Comparison of ENCODE assay signal across 13 cellular contexts in the genomic region with DNA sequence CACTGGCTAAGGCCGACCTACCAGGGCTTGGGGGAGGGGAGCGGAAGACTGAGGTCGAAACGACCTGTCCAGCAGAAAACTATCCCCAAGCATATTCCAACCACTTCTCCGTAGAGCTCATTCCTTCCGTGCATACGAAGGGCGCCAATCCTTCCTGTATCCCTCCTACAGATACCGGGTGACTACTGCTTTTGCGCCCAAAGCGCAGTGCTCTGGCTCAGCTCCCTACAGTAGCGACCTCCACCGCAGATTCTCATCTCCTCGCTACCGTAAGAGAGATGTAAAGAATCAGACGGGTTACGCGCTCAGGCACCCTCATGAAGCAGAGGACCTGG. TPM values are rescaled to one million over a fixed set of nuclear protein-coding genes. Genes with fewer than 3 reads are reported as not detected.
DNase-seq lines count a peak whose midpoint lies in the region; ATAC-seq and TF ChIP-seq lines count a peak whose summit lies in the region.
"Had no signal": no experiment of that assay in that cellular context is flagged by ENCODE, and none has a peak within 500 bp of the region (broad histone marks: within the 10 kb centered on the region; RNA-seq: fewer than 3 reads in every experiment).

No MANE protein-coding gene starts in this region.

- H3K27ac Mint-ChIP-seq in stimulated activated naive CD8-positive, alpha-beta T cell treated with anti-CD3 and anti-CD28 coated beads, Interleukin-15, Interleukin-2, amounts not matched to agents 100 ng/mL and 50 ng/mL, for 24 hours, result no peak overlapping the region
- H3K27ac Mint-ChIP-seq in naive thymus-derived CD4-positive, alpha-beta T cell, result peak overlapping the region in 1 of 9 donors; percentile 15
- H3K27ac Mint-ChIP-seq in type B pancreatic cell, result peak overlapping the region; percentile 61
- H3K27ac Mint-ChIP-seq in CD4-positive, alpha-beta memory T cell, result peak overlapping the region in 1 of 7 donors; percentile 55

- H3K4me3 ChIP-seq in brain microvascular endothelial cell (ENCODE audit: low read depth, low read length), result peak overlapping the region; percentile 58
- H3K4me3 ChIP-seq in naive thymus-derived CD4-positive, alpha-beta T cell (ENCODE audit: low read length), result no peak overlapping the region
- no peak overlapping the region for H3K4me3 ChIP-seq in CD4-positive, alpha-beta memory T cell (ENCODE audit: low read length in 2 of 2)
- no peak overlapping the region for H3K4me3 ChIP-seq in suprapubic skin

- in situ Hi-C loops in brain microvascular endothelial cell (cut with HindIII; ENCODE audit: low pct_ligation_motif_present, low sequenced_read_pairs), result no loop called here

- no peak for TF ChIP-seq POLR2A in suprapubic skin (IDR thresholded peaks at IDR 0.05)

- intact Hi-C loops in naive thymus-derived CD4-positive, alpha-beta T cell (cut with micrococcal nuclease), result no loop called here
- intact Hi-C loops in posterior vena cava (cut with DNase I), result loop anchor here in 1 of 2 donors (5.0 kb wide), 1 partner anchor 238 kb away; no protein-coding TSS in a partner anchor
- intact Hi-C loops in CD4-positive, alpha-beta memory T cell (cut with micrococcal nuclease), result no loop called here

- peaks cover 11 to 13% of the 10 kb centered on the region in 2 donors for H3K4me1 ChIP-seq in naive thymus-derived CD4-positive, alpha-beta T cell (ENCODE audit: control insufficient read depth in 2 of 2, insufficient read depth in 2 of 2, low read length in 2 of 2)
- H3K4me1 ChIP-seq in CD4-positive, alpha-beta memory T cell (ENCODE audit: insufficient read depth, low read length), result peaks cover 19% of the 10 kb centered on the region
- peaks cover 66% of the 10 kb centered on the region for H3K4me1 ChIP-seq in suprapubic skin

- 90% methylated on average over 18 of the region's 18 CpGs for WGBS in suprapubic skin

- peaks cover 35% of the 10 kb centered on the region for H3K36me3 Mint-ChIP-seq in stimulated activated naive CD8-positive, alpha-beta T cell treated with anti-CD3 and anti-CD28 coated beads, Interleukin-15, Interleukin-2, amounts not matched to agents 100 ng/mL and 50 ng/mL, for 24 hours (ENCODE audit: low read depth)
- peaks cover 7 to 30% (median 16%) of the 10 kb centered on the region in 5 donors for H3K36me3 Mint-ChIP-seq in naive thymus-derived CD4-positive, alpha-beta T cell
- H3K36me3 Mint-ChIP-seq in type B pancreatic cell, result peaks cover 41% of the 10 kb centered on the region
- peaks cover 24 to 39% of the 10 kb centered on the region in 2 donors for H3K36me3 Mint-ChIP-seq in CD4-positive, alpha-beta memory T cell

- DNase-seq in stimulated activated naive CD8-positive, alpha-beta T cell treated with anti-CD3 and anti-CD28 coated beads, Interleukin-15, Interleukin-2, amounts not matched to agents 100 U/mL and 50 U/mL, for 24 hours, result no peak
- no peak for DNase-seq in brain microvascular endothelial cell
- no peak for DNase-seq in naive thymus-derived CD4-positive, alpha-beta T cell
- DNase-seq in type B pancreatic cell (ENCODE audit: extremely low spot score, unreplicated experiment), result no peak
- DNase-seq in posterior vena cava (ENCODE audit: low spot score), result no peak
- no peak for DNase-seq in CD4-positive, alpha-beta memory T cell
- no peak for DNase-seq in suprapubic skin (ENCODE audit: low spot score in 2 of 2)
- DNase-seq: activated CD4-positive, alpha-beta T cell treated with anti-CD3 and anti-CD28 coated beads for 1 hour; left lung; NCI-H1930; stimulated activated CD4-positive, alpha-beta T cell treated with anti-CD3 and anti-CD28 coated beads, Interleukin-2, amount 100 ng/mL, for 24 hours had no signal

- TF ChIP-seq EP300 in suprapubic skin (IDR thresholded peaks at IDR 0.05), result no peak

- H3K27me3 ChIP-seq in brain microvascular endothelial cell (replicated peaks), result no peaks in the 10 kb centered on the region
- no peaks in the 10 kb centered on the region for H3K27me3 ChIP-seq in naive thymus-derived CD4-positive, alpha-beta T cell (ENCODE audit: control insufficient read depth in 2 of 2, insufficient read depth in 2 of 2, low read length in 2 of 2)
- no peaks in the 10 kb centered on the region for H3K27me3 ChIP-seq in CD4-positive, alpha-beta memory T cell (ENCODE audit: insufficient read depth, low read length)
- no peaks in the 10 kb centered on the region for H3K27me3 ChIP-seq in suprapubic skin

- no peaks in the 10 kb centered on the region for H3K27me3 Mint-ChIP-seq in stimulated activated naive CD8-positive, alpha-beta T cell treated with anti-CD3 and anti-CD28 coated beads, Interleukin-15, Interleukin-2, amounts not matched to agents 100 ng/mL and 50 ng/mL, for 24 hours
- peaks cover 0 to 12% (median 0%) of the 10 kb centered on the region in 5 donors for H3K27me3 Mint-ChIP-seq in naive thymus-derived CD4-positive, alpha-beta T cell
- H3K27me3 Mint-ChIP-seq in type B pancreatic cell, result no peaks in the 10 kb centered on the region
- H3K27me3 Mint-ChIP-seq in CD4-positive, alpha-beta memory T cell, result no peaks in the 10 kb centered on the region

- peaks cover 45% of the 10 kb centered on the region for H3K4me1 Mint-ChIP-seq in stimulated activated naive CD8-positive, alpha-beta T cell treated with anti-CD3 and anti-CD28 coated beads, Interleukin-15, Interleukin-2, amounts not matched to agents 100 ng/mL and 50 ng/mL, for 24 hours (ENCODE audit: low read depth)
- peaks cover 28 to 67% (median 54%) of the 10 kb centered on the region in 7 donors for H3K4me1 Mint-ChIP-seq in naive thymus-derived CD4-positive, alpha-beta T cell
- H3K4me1 Mint-ChIP-seq in type B pancreatic cell (ENCODE audit: unreplicated experiment), result peaks cover 70% of the 10 kb centered on the region
- peaks cover 32 to 75% (median 48%) of the 10 kb centered on the region in 4 donors for H3K4me1 Mint-ChIP-seq in CD4-positive, alpha-beta memory T cell

- TF ChIP-seq CTCF in brain microvascular endothelial cell (IDR thresholded peaks at IDR 0.05; ENCODE audit: low read depth, low read length, missing control alignments) (no peak), type B pancreatic cell (conservative IDR thresholded peaks at IDR 0.05) (no peak), suprapubic skin (IDR thresholded peaks at IDR 0.05) (no peak)

- POLR2A ChIA-PET in naive thymus-derived CD4-positive, alpha-beta T cell (lab: Charles Lee), result interaction anchor here (1.3 kb wide), 1 partner anchor 10 kb away, joined by 4 read pairs; no protein-coding TSS in a partner anchor
- POLR2A ChIA-PET in CD4-positive, alpha-beta memory T cell (lab: Charles Lee; ENCODE audit: partially characterized antibody), result no interaction called here

- no peaks in the 10 kb centered on the region for H3K9me3 Mint-ChIP-seq in stimulated activated naive CD8-positive, alpha-beta T cell treated with anti-CD3 and anti-CD28 coated beads, Interleukin-15, Interleukin-2, amounts not matched to agents 100 ng/mL and 50 ng/mL, for 24 hours
- no peaks in the 10 kb centered on the region for H3K9me3 Mint-ChIP-seq in naive thymus-derived CD4-positive, alpha-beta T cell
- no peaks in the 10 kb centered on the region for H3K9me3 Mint-ChIP-seq in type B pancreatic cell
- H3K9me3 Mint-ChIP-seq in CD4-positive, alpha-beta memory T cell, result no peaks in the 10 kb centered on the region

- no peak overlapping the region for H3K27ac ChIP-seq in brain microvascular endothelial cell
- no peak overlapping the region for H3K27ac ChIP-seq in naive thymus-derived CD4-positive, alpha-beta T cell (ENCODE audit: low read depth, low read length)
- H3K27ac ChIP-seq in CD4-positive, alpha-beta memory T cell (ENCODE audit: low read depth, low read length), result no peak overlapping the region
- H3K27ac ChIP-seq in suprapubic skin, result no peak overlapping the region
- H3K27ac ChIP-seq: KMS-11 had no signal

- H3K36me3 ChIP-seq in brain microvascular endothelial cell (replicated peaks) (peaks cover 12% of the 10 kb centered on the region), suprapubic skin (peaks cover 17% of the 10 kb centered on the region)
- H3K36me3 ChIP-seq in naive thymus-derived CD4-positive, alpha-beta T cell (ENCODE audit: control insufficient read depth in 2 of 3, insufficient read depth in 3 of 3, low read length in 3 of 3), result peaks cover 0 to 41% (median 0%) of the 10 kb centered on the region in 3 experiments
- peaks cover 10% of the 10 kb centered on the region for H3K36me3 ChIP-seq in CD4-positive, alpha-beta memory T cell (ENCODE audit: insufficient read depth, low read length)

- no peaks in the 10 kb centered on the region for H3K9me3 ChIP-seq in naive thymus-derived CD4-positive, alpha-beta T cell (ENCODE audit: control insufficient read depth in 2 of 3, low read length in 3 of 3)
- no peaks in the 10 kb centered on the region for H3K9me3 ChIP-seq in CD4-positive, alpha-beta memory T cell (ENCODE audit: control insufficient read depth in 1 of 2, low read length in 2 of 2)
- no peaks in the 10 kb centered on the region for H3K9me3 ChIP-seq in suprapubic skin
- H3K9me3 ChIP-seq: left lung had no signal

- peak overlapping the region; percentile 61 for H3K4me3 Mint-ChIP-seq in stimulated activated naive CD8-positive, alpha-beta T cell treated with anti-CD3 and anti-CD28 coated beads, Interleukin-15, Interleukin-2, amounts not matched to agents 100 ng/mL and 50 ng/mL, for 24 hours
- H3K4me3 Mint-ChIP-seq in naive thymus-derived CD4-positive, alpha-beta T cell, result peak overlapping the region; percentile 51 to 79 (median 68)
- H3K4me3 Mint-ChIP-seq in type B pancreatic cell, result peak overlapping the region; percentile 88
- H3K4me3 Mint-ChIP-seq in CD4-positive, alpha-beta memory T cell, result peak overlapping the region in 4 of 8 donors; percentile 30 to 68 (median 56)

- CTCF ChIA-PET in naive thymus-derived CD4-positive, alpha-beta T cell (lab: Charles Lee), result interaction anchor here (0.9 to 1.7 kb wide), 2 partner anchors 10 to 13 kb away, joined by 4 read pairs; no protein-coding TSS in a partner anchor
- CTCF ChIA-PET in CD4-positive, alpha-beta memory T cell (lab: Charles Lee; ENCODE audit: partially characterized antibody), result interaction anchor here (1.0 to 1.6 kb wide), 2 partner anchors 9 to 13 kb away, joined by 3 to 6 read pairs; no protein-coding TSS in a partner anchor

- no peak for ATAC-seq in stimulated activated naive CD8-positive, alpha-beta T cell treated with anti-CD3 and anti-CD28 coated beads, Interleukin-15, Interleukin-2, amounts not matched to agents 100 U/mL and 50 U/mL, for 24 hours
- ATAC-seq in naive thymus-derived CD4-positive, alpha-beta T cell, result no peak
- ATAC-seq: left lung had no signal

RNA-seq across cellular contexts. Expression of a gene that starts 0.7 kb away (rescaled TPM):
- total RNA-seq in naive thymus-derived CD4-positive, alpha-beta T cell, result not detected
- not detected for polyA plus RNA-seq in naive thymus-derived CD4-positive, alpha-beta T cell
- total RNA-seq in type B pancreatic cell (ENCODE audit: low replicate concordance), result 19.2 and 114 TPM in 2 replicates
- under 1 TPM; 0.52 to 0.65 TPM for total RNA-seq in posterior vena cava
- not detected for total RNA-seq in CD4-positive, alpha-beta memory T cell
- not detected for polyA plus RNA-seq in CD4-positive, alpha-beta memory T cell
- total RNA-seq in suprapubic skin, result 10 to 100 TPM in 1 of 4 donors, 1 to 10 TPM in 3; 3.0 to 15.2 (median 6.2) TPM

RNA-seq across cellular contexts. Expression of a gene that starts 7.3 kb away (rescaled TPM):
- total RNA-seq in naive thymus-derived CD4-positive, alpha-beta T cell, result 10 to 100 TPM; 42.1 to 94.7 (median 73.4) TPM
- polyA plus RNA-seq in naive thymus-derived CD4-positive, alpha-beta T cell, result 10 to 100 TPM; 88.0 to 93.4 TPM
- total RNA-seq in type B pancreatic cell (ENCODE audit: low replicate concordance) (75.7 and 79.7 TPM in 2 replicates), posterior vena cava (10 to 100 TPM; 48.1 to 55.4 TPM), suprapubic skin (100 to 1,000 TPM; 126 to 198 (median 136) TPM)
- 10 to 100 TPM; 81.7 to 87.5 TPM for total RNA-seq in CD4-positive, alpha-beta memory T cell
- 10 to 100 TPM; 63.7 to 97.4 TPM for polyA plus RNA-seq in CD4-positive, alpha-beta memory T cell
